In genomic region chr12:128961957-128962356, GRCh38 we compare ENCODE assay signal across 25 cellular contexts.
"Had no signal": no experiment of that assay in that cellular context is flagged by ENCODE, and none has a peak within 500 bp of the region (broad histone marks: within the 10 kb centered on the region; RNA-seq: fewer than 3 reads in every experiment).

No MANE protein-coding gene starts in this region.

- H3K27me3 ChIP-seq: adrenal gland, body of pancreas, colonic mucosa had no signal

- DNase-seq: activated CD4-positive, alpha-beta memory T cell treated with anti-CD3 and anti-CD28 coated beads for 36 hours; activated CD4-positive, alpha-beta T cell treated with anti-CD3 and anti-CD28 coated beads for 36 hours; activated CD4-positive, alpha-beta T cell treated with anti-CD3 and anti-CD28 coated beads, Interleukin-2, amount 10 ng/mL, durations not matched to agents 24 days and 14 days; activated CD4-positive, CD25-positive, alpha-beta regulatory T cell; activated CD4-positive, CD25-positive, alpha-beta regulatory T cell treated with anti-CD3 and anti-CD28 coated beads, Interleukin-2, amount 50 U/mL, for 72 hours; activated CD8-positive, alpha-beta memory T cell treated with anti-CD3 and anti-CD28 coated beads, Interleukin-2, amount 50 U/mL, for 48 hours; activated naive CD4-positive, alpha-beta T cell treated with anti-CD3 and anti-CD28 coated beads for 36 hours; activated naive CD8-positive, alpha-beta T cell treated with anti-CD3 and anti-CD28 coated beads for 36 hours; activated naive CD8-positive, alpha-beta T cell treated with anti-CD3 and anti-CD28 coated beads, Interleukin-2, amount 50 U/mL, for 24 hours; activated T-cell treated with anti-CD3 and anti-CD28 coated beads for 4 hours; activated T-cell treated with anti-CD3 and anti-CD28 coated beads, Interleukin-2, amount 50 U/mL, for 24 hours; activated T-cell treated with anti-CD3 and anti-CD28 coated beads, Interleukin-2, amount 50 U/mL, for 72 hours; adrenal gland; amygdala; aorta; body of pancreas; caudate nucleus; colonic mucosa; effector CD8-positive, alpha-beta T cell; esophagus squamous epithelium; foreskin melanocyte; T-helper 2 cell had no signal

- ATAC-seq: activated CD4-positive, alpha-beta T cell treated with anti-CD3 and anti-CD28 coated beads for 36 hours; activated naive CD8-positive, alpha-beta T cell treated with anti-CD3 and anti-CD28 coated beads, Interleukin-2, amount 50 U/mL, for 24 hours; activated T-cell treated with anti-CD3 and anti-CD28 coated beads, Interleukin-2, amount 50 U/mL, for 72 hours; body of pancreas; gastroesophageal sphincter had no signal

- H3K4me3 ChIP-seq: adrenal gland, body of pancreas, colonic mucosa, esophagus squamous epithelium, gastroesophageal sphincter had no signal

- H3K36me3 Mint-ChIP-seq: activated CD4-positive, alpha-beta memory T cell treated with anti-CD3 and anti-CD28 coated beads for 36 hours; activated naive CD4-positive, alpha-beta T cell treated with anti-CD3 and anti-CD28 coated beads, Interleukin-2, amount 50 U/mL, for 24 hours; activated naive CD8-positive, alpha-beta T cell treated with anti-CD3 and anti-CD28 coated beads for 36 hours had no signal

- H3K4me1 ChIP-seq: adrenal gland, body of pancreas, colonic mucosa, esophagus squamous epithelium, gastroesophageal sphincter had no signal

- H3K27ac Mint-ChIP-seq: activated CD4-positive, alpha-beta memory T cell treated with anti-CD3 and anti-CD28 coated beads for 36 hours; activated CD4-positive, alpha-beta T cell treated with anti-CD3 and anti-CD28 coated beads for 36 hours; activated CD4-positive, alpha-beta T cell treated with anti-CD3 and anti-CD28 coated beads, Interleukin-2, amount 10 ng/mL, durations not matched to agents 24 days and 14 days; activated naive CD4-positive, alpha-beta T cell treated with anti-CD3 and anti-CD28 coated beads for 36 hours; activated naive CD4-positive, alpha-beta T cell treated with anti-CD3 and anti-CD28 coated beads, Interleukin-2, amount 50 U/mL, for 24 hours; activated naive CD8-positive, alpha-beta T cell treated with anti-CD3 and anti-CD28 coated beads for 36 hours; activated naive CD8-positive, alpha-beta T cell treated with anti-CD3 and anti-CD28 coated beads, Interleukin-2, amount 50 U/mL, for 24 hours; activated T-cell treated with anti-CD3 and anti-CD28 coated beads, Interleukin-2, amount 50 U/mL, for 24 hours; activated T-cell treated with anti-CD3 and anti-CD28 coated beads, Interleukin-2, amount 50 U/mL, for 72 hours had no signal

- H3K27ac ChIP-seq: adrenal gland, body of pancreas, colonic mucosa, epithelial cell of prostate, esophagus squamous epithelium, gastroesophageal sphincter had no signal

- H3K4me3 Mint-ChIP-seq: activated CD4-positive, alpha-beta memory T cell treated with anti-CD3 and anti-CD28 coated beads for 36 hours; activated CD4-positive, alpha-beta T cell treated with anti-CD3 and anti-CD28 coated beads for 36 hours; activated CD4-positive, alpha-beta T cell treated with anti-CD3 and anti-CD28 coated beads, Interleukin-2, amount 10 ng/mL, durations not matched to agents 24 days and 14 days; activated naive CD4-positive, alpha-beta T cell treated with anti-CD3 and anti-CD28 coated beads for 36 hours; activated naive CD4-positive, alpha-beta T cell treated with anti-CD3 and anti-CD28 coated beads, Interleukin-2, amount 50 U/mL, for 24 hours; activated naive CD8-positive, alpha-beta T cell treated with anti-CD3 and anti-CD28 coated beads for 36 hours; activated naive CD8-positive, alpha-beta T cell treated with anti-CD3 and anti-CD28 coated beads, Interleukin-2, amount 50 U/mL, for 24 hours; activated T-cell treated with anti-CD3 and anti-CD28 coated beads, Interleukin-2, amount 50 U/mL, for 24 hours; activated T-cell treated with anti-CD3 and anti-CD28 coated beads, Interleukin-2, amount 50 U/mL, for 72 hours had no signal

- H3K4me1 Mint-ChIP-seq: activated CD4-positive, alpha-beta T cell treated with anti-CD3 and anti-CD28 coated beads, Interleukin-2, amount 10 ng/mL, durations not matched to agents 24 days and 14 days; activated naive CD4-positive, alpha-beta T cell treated with anti-CD3 and anti-CD28 coated beads, Interleukin-2, amount 50 U/mL, for 24 hours; activated naive CD8-positive, alpha-beta T cell treated with anti-CD3 and anti-CD28 coated beads, Interleukin-2, amount 50 U/mL, for 24 hours had no signal

- H3K36me3 ChIP-seq: adrenal gland, colonic mucosa, esophagus squamous epithelium, gastroesophageal sphincter had no signal

- H3K9me3 Mint-ChIP-seq: activated CD4-positive, alpha-beta T cell treated with anti-CD3 and anti-CD28 coated beads, Interleukin-2, amount 10 ng/mL, durations not matched to agents 24 days and 14 days; activated naive CD4-positive, alpha-beta T cell treated with anti-CD3 and anti-CD28 coated beads, Interleukin-2, amount 50 U/mL, for 24 hours; activated T-cell treated with anti-CD3 and anti-CD28 coated beads, Interleukin-2, amount 50 U/mL, for 24 hours had no signal

- H3K9me3 ChIP-seq: adrenal gland, body of pancreas, colonic mucosa had no signal
